Comparison of ENCODE assay signal across 8 cellular contexts in genomic region chr3:118882353-118882947, GRCh38.
DNase-seq lines count a peak whose midpoint lies in the region; ATAC-seq lines count a peak whose summit lies in the region.

No MANE protein-coding gene starts in this region.

- H3K27me3 ChIP-seq in Karpas-422 (ENCODE audit: low read length) = no peaks in the 10 kb centered on the region

- CTCF ChIA-PET in activated naive CD4-positive, alpha-beta T cell treated with anti-CD3 and anti-CD28 coated beads for 36 hours (lab: Charles Lee) = interaction anchor here (0.7 to 9.5 kb wide), 23 partner anchors 10 to 481 kb away, joined by 3 to 309 read pairs (median 5); partner anchors contain the start of genes B4GALT4 and IGSF11

- no peak overlapping the region for H3K4me3 Mint-ChIP-seq in activated naive CD4-positive, alpha-beta T cell treated with anti-CD3 and anti-CD28 coated beads for 36 hours

- H3K79me2 ChIP-seq in Karpas-422 (ENCODE audit: low read length) = no peaks in the 10 kb centered on the region

- no peaks in the 10 kb centered on the region for H3K36me3 Mint-ChIP-seq in activated naive CD4-positive, alpha-beta T cell treated with anti-CD3 and anti-CD28 coated beads for 36 hours (ENCODE audit: low read depth)

- no peaks in the 10 kb centered on the region for H3K4me1 Mint-ChIP-seq in activated naive CD4-positive, alpha-beta T cell treated with anti-CD3 and anti-CD28 coated beads for 36 hours (ENCODE audit: low read depth)

- H3K36me3 ChIP-seq in Karpas-422 (ENCODE audit: insufficient read depth, low read length) = no peaks in the 10 kb centered on the region

- H2AFZ ChIP-seq in Karpas-422 (ENCODE audit: low read length) = no peak overlapping the region

- intact Hi-C loops in activated naive CD4-positive, alpha-beta T cell treated with anti-CD3 and anti-CD28 coated beads for 36 hours (cut with micrococcal nuclease) = loop anchor here (1.0 to 2.0 kb wide), 3 partner anchors 359 to 799 kb away; partner anchors contain the start of gene CD80
- intact Hi-C loops in Right ventricle myocardium superior (cut with DNase I) = loop anchor here (1.0 kb wide), 1 partner anchor 218 kb away; no protein-coding TSS in a partner anchor

- no peaks in the 10 kb centered on the region for H3K9me2 ChIP-seq in Karpas-422 (replicated peaks; ENCODE audit: insufficient read depth, low read length)

- H3K9me3 ChIP-seq in Karpas-422 (ENCODE audit: low read length) = no peaks in the 10 kb centered on the region

- H3K9me3 Mint-ChIP-seq in activated naive CD4-positive, alpha-beta T cell treated with anti-CD3 and anti-CD28 coated beads for 36 hours = no peaks in the 10 kb centered on the region

- no peaks in the 10 kb centered on the region for H3K4me1 ChIP-seq in Karpas-422 (ENCODE audit: low read length)

- H3K4me2 ChIP-seq in Karpas-422 (ENCODE audit: low read depth, low read length, poor library complexity, severe bottlenecking) = no peak overlapping the region

- peaks cover 8% of the 10 kb centered on the region for H3K27me3 Mint-ChIP-seq in activated naive CD4-positive, alpha-beta T cell treated with anti-CD3 and anti-CD28 coated beads for 36 hours (ENCODE audit: low read depth)

- H3K9ac ChIP-seq in Karpas-422 (ENCODE audit: low read length) = no peak overlapping the region

- no peaks in the 10 kb centered on the region for H4K20me1 ChIP-seq in Karpas-422 (ENCODE audit: insufficient read depth, low read depth, low read length)

- H3K27ac ChIP-seq in Karpas-422 (ENCODE audit: low read length) = no peak overlapping the region

- DNase-seq in DMS153 treated with DMSO at 0.1 percent for 48 hours (lab: John Stamatoyannopoulos, UW; ENCODE audit: unreplicated experiment) (peak; percentile 23), Karpas-422 (peak; percentile 87), SK-N-DZ (ENCODE audit: low spot score) (peak; percentile 75), Right ventricle myocardium superior (no peak), putamen (ENCODE audit: low spot score) (peak; percentile 77)
- DNase-seq in activated naive CD4-positive, alpha-beta T cell treated with anti-CD3 and anti-CD28 coated beads for 36 hours = peak; percentile 85

- no peak overlapping the region for H3K4me3 ChIP-seq in Karpas-422 (ENCODE audit: low read length)

- peak; percentile 70 for ATAC-seq in GM21390 (IDR thresholded peaks at IDR 0.05; ENCODE audit: unreplicated experiment)
- ATAC-seq in Right ventricle myocardium superior (ENCODE audit: poor library complexity) = peak; percentile 86
- no peak for ATAC-seq in GM19455 (IDR thresholded peaks at IDR 0.05; ENCODE audit: unreplicated experiment)

- no peak overlapping the region for H3K27ac Mint-ChIP-seq in activated naive CD4-positive, alpha-beta T cell treated with anti-CD3 and anti-CD28 coated beads for 36 hours
